ENCODE assay signal across 17 cellular contexts in genomic region chr1:155043793-155044192, GRCh38. TPM values are rescaled to one million over a fixed set of nuclear protein-coding genes. Genes with fewer than 3 reads are reported as not detected.
DNase-seq lines count a peak whose midpoint lies in the region; ATAC-seq and TF ChIP-seq lines count a peak whose summit lies in the region.
"Had no signal": no experiment of that assay in that cellular context is flagged by ENCODE, and none has a peak within 500 bp of the region (broad histone marks: within the 10 kb centered on the region; RNA-seq: fewer than 3 reads in every experiment).

No MANE protein-coding gene starts in this region.

- intact Hi-C loops in breast epithelium (cut with DNase I; ENCODE audit: low total_unique reads) (no loop called here), MCF 10A (cut with micrococcal nuclease) (loop anchor here (2.0 kb wide), 1 partner anchor 41 kb away; the partner anchor contains the start of gene ZBTB7B), mucosa of descending colon (cut with DNase I, micrococcal nuclease) (no loop called here)

- no peak for TF ChIP-seq POLR2A in breast epithelium (IDR thresholded peaks at IDR 0.05)

- H3K27me3 ChIP-seq in breast epithelium, result no peaks in the 10 kb centered on the region
- no peaks in the 10 kb centered on the region for H3K27me3 ChIP-seq in duodenal mucosa (ENCODE audit: control insufficient read depth in 1 of 2, insufficient read depth in 2 of 2, low read length in 2 of 2)

- CTCF ChIA-PET in MCF 10A (lab: Yijun Ruan, JAX), result interaction anchor here (0.6 to 23.3 kb wide), 28 partner anchors 9 to 484 kb away, joined by 3 to 390 read pairs (median 5); partner anchors contain the start of genes DCST1, DCST2, EFNA4 and FLAD1
- CTCF ChIA-PET in activated CD8-positive, alpha-beta memory T cell treated with anti-CD3 and anti-CD28 coated beads, Interleukin-2, amount 10 ng/mL, durations not matched to agents 7 days and 5 days (lab: Charles Lee), result interaction anchor here (0.6 to 25.7 kb wide), 18 partner anchors 11 to 1366 kb away, joined by 3 to 328 read pairs (median 4); partner anchors contain the start of genes ADAM15, EFNA3, EFNA4 and SLC50A1

- H3K9me3 Mint-ChIP-seq in MCF 10A (ENCODE audit: unreplicated experiment), result no peaks in the 10 kb centered on the region
- no peaks in the 10 kb centered on the region for H3K9me3 Mint-ChIP-seq in stimulated activated effector memory CD8-positive, alpha-beta T cell treated with anti-CD3 and anti-CD28 coated beads, Interleukin-12 subunit alpha, Interleukin-12 subunit beta, amount 100 ng/mL, for 72 hours
- no peaks in the 10 kb centered on the region for H3K9me3 Mint-ChIP-seq in activated CD8-positive, alpha-beta memory T cell treated with anti-CD3 and anti-CD28 coated beads, Interleukin-2, amount 10 ng/mL, durations not matched to agents 7 days and 5 days (ENCODE audit: low read depth)
- H3K9me3 Mint-ChIP-seq: CD4-positive, alpha-beta T cell had no signal

- H3K4me1 ChIP-seq in breast epithelium, result peaks cover 8 to 9% of the 10 kb centered on the region in 2 donors
- H3K4me1 ChIP-seq in duodenal mucosa (ENCODE audit: control insufficient read depth in 1 of 2, insufficient read depth in 2 of 2, low read length in 2 of 2), result peaks cover 32 to 34% of the 10 kb centered on the region in 2 donors
- peaks cover 24% of the 10 kb centered on the region for H3K4me1 ChIP-seq in mucosa of descending colon (ENCODE audit: low read depth)

- peak; percentile 75 for ATAC-seq in mucosa of descending colon
- no peak for ATAC-seq in stimulated activated effector memory CD8-positive, alpha-beta T cell treated with anti-CD3 and anti-CD28 coated beads, Interleukin-12 subunit alpha, Interleukin-12 subunit beta, amount 100 ng/mL, for 72 hours
- no peak for ATAC-seq in activated CD8-positive, alpha-beta memory T cell treated with anti-CD3 and anti-CD28 coated beads, Interleukin-2, amount 10 ng/mL, durations not matched to agents 7 days and 5 days
- ATAC-seq: PC-3 had no signal

- no peak overlapping the region for H3K4me3 Mint-ChIP-seq in MCF 10A (ENCODE audit: unreplicated experiment)
- no peak overlapping the region for H3K4me3 Mint-ChIP-seq in stimulated activated effector memory CD8-positive, alpha-beta T cell treated with anti-CD3 and anti-CD28 coated beads, Interleukin-12 subunit alpha, Interleukin-12 subunit beta, amount 100 ng/mL, for 72 hours
- no peak overlapping the region for H3K4me3 Mint-ChIP-seq in activated CD8-positive, alpha-beta memory T cell treated with anti-CD3 and anti-CD28 coated beads, Interleukin-2, amount 10 ng/mL, durations not matched to agents 7 days and 5 days
- H3K4me3 Mint-ChIP-seq: CD4-positive, alpha-beta T cell had no signal

- no peaks in the 10 kb centered on the region for H3K36me3 ChIP-seq in breast epithelium
- no peaks in the 10 kb centered on the region for H3K36me3 ChIP-seq in duodenal mucosa (ENCODE audit: control insufficient read depth in 1 of 2, insufficient read depth in 2 of 2, low read length in 2 of 2)
- H3K36me3 ChIP-seq in mucosa of descending colon (ENCODE audit: low read depth), result no peaks in the 10 kb centered on the region

- no peak for DNase-seq in breast epithelium (ENCODE audit: low spot score in 2 of 2)
- no peak for DNase-seq in MCF 10A (ENCODE audit: unreplicated experiment)
- peak in 2 of 3 donors; percentile 68 to 69 for DNase-seq in mucosa of descending colon
- DNase-seq in stimulated activated effector memory CD8-positive, alpha-beta T cell treated with anti-CD3 and anti-CD28 coated beads, Interleukin-12 subunit alpha, Interleukin-12 subunit beta, amount 100 ng/mL, for 72 hours (ENCODE audit: low spot score in 2 of 2), result no peak
- no peak for DNase-seq in DMS53 (lab: John Stamatoyannopoulos, UW)
- no peak for DNase-seq in activated CD8-positive, alpha-beta memory T cell treated with anti-CD3 and anti-CD28 coated beads, Interleukin-2, amount 10 ng/mL, durations not matched to agents 7 days and 5 days
- DNase-seq in NCI-H82 (lab: John Stamatoyannopoulos, UW), result no peak
- DNase-seq: CD4-positive, alpha-beta T cell; DND-41; GDM1; NCI-H1048; NCI-H146; NCI-H2081 treated with DMSO at 0.1 percent for 48 hours; PC-3 had no signal

- peaks cover 33% of the 10 kb centered on the region for H3K4me1 Mint-ChIP-seq in MCF 10A (ENCODE audit: insufficient read depth, unreplicated experiment)
- peaks cover 17% of the 10 kb centered on the region for H3K4me1 Mint-ChIP-seq in stimulated activated effector memory CD8-positive, alpha-beta T cell treated with anti-CD3 and anti-CD28 coated beads, Interleukin-12 subunit alpha, Interleukin-12 subunit beta, amount 100 ng/mL, for 72 hours
- peaks cover 12% of the 10 kb centered on the region for H3K4me1 Mint-ChIP-seq in activated CD8-positive, alpha-beta memory T cell treated with anti-CD3 and anti-CD28 coated beads, Interleukin-2, amount 10 ng/mL, durations not matched to agents 7 days and 5 days

- no peaks in the 10 kb centered on the region for H3K27me3 Mint-ChIP-seq in MCF 10A (ENCODE audit: insufficient read depth, unreplicated experiment)
- H3K27me3 Mint-ChIP-seq in activated CD8-positive, alpha-beta memory T cell treated with anti-CD3 and anti-CD28 coated beads, Interleukin-2, amount 10 ng/mL, durations not matched to agents 7 days and 5 days, result peaks cover 5% of the 10 kb centered on the region
- H3K27me3 Mint-ChIP-seq: CD4-positive, alpha-beta T cell had no signal

- H3K9me3 ChIP-seq in breast epithelium (no peaks in the 10 kb centered on the region), duodenal mucosa (ENCODE audit: control insufficient read depth in 1 of 2, low read length in 2 of 2) (no peaks in the 10 kb centered on the region), mucosa of descending colon (no peaks in the 10 kb centered on the region)

- BruUV-seq in MCF 10A (replicated peaks; lab: Mats Ljungman, UMichigan), result no TSS peak

- POLR2A ChIA-PET in MCF 10A (lab: Yijun Ruan, JAX), result interaction anchor here (0.6 to 5.4 kb wide), 18 partner anchors 18 to 1236 kb away, joined by 3 to 24 read pairs (median 4); partner anchors contain the start of genes CKS1B, FLAD1, KRTCAP2 and PMVK

- H3K27ac Mint-ChIP-seq in MCF 10A (ENCODE audit: low read depth, unreplicated experiment), result no peak overlapping the region
- no peak overlapping the region for H3K27ac Mint-ChIP-seq in stimulated activated effector memory CD8-positive, alpha-beta T cell treated with anti-CD3 and anti-CD28 coated beads, Interleukin-12 subunit alpha, Interleukin-12 subunit beta, amount 100 ng/mL, for 72 hours
- H3K27ac Mint-ChIP-seq in activated CD8-positive, alpha-beta memory T cell treated with anti-CD3 and anti-CD28 coated beads, Interleukin-2, amount 10 ng/mL, durations not matched to agents 7 days and 5 days, result no peak overlapping the region
- H3K27ac Mint-ChIP-seq: CD4-positive, alpha-beta T cell had no signal

- no peaks in the 10 kb centered on the region for H3K36me3 Mint-ChIP-seq in MCF 10A (ENCODE audit: insufficient read depth, unreplicated experiment)
- no peaks in the 10 kb centered on the region for H3K36me3 Mint-ChIP-seq in stimulated activated effector memory CD8-positive, alpha-beta T cell treated with anti-CD3 and anti-CD28 coated beads, Interleukin-12 subunit alpha, Interleukin-12 subunit beta, amount 100 ng/mL, for 72 hours
- H3K36me3 Mint-ChIP-seq in activated CD8-positive, alpha-beta memory T cell treated with anti-CD3 and anti-CD28 coated beads, Interleukin-2, amount 10 ng/mL, durations not matched to agents 7 days and 5 days, result no peaks in the 10 kb centered on the region

- peak overlapping the region; percentile 0 to 64 for H3K9ac ChIP-seq in duodenal mucosa (ENCODE audit: low read depth in 1 of 2, low read length in 2 of 2)

- TF ChIP-seq CTCF in breast epithelium (IDR thresholded peaks at IDR 0.05) (no peak), MCF 10A (IDR thresholded peaks at IDR 0.05; ENCODE audit: unreplicated experiment) (no peak), mucosa of descending colon (IDR thresholded peaks at IDR 0.05) (no peak)

- H3K4me3 ChIP-seq in breast epithelium, result no peak overlapping the region
- peak overlapping the region in 1 of 2 donors; percentile 19 for H3K4me3 ChIP-seq in duodenal mucosa (ENCODE audit: low read depth in 1 of 2, low read length in 2 of 2)
- no peak overlapping the region for H3K4me3 ChIP-seq in mucosa of descending colon

- H3K27ac ChIP-seq in breast epithelium (peak overlapping the region; percentile 22), duodenal mucosa (ENCODE audit: low read depth, low read length) (peak overlapping the region; percentile 67)

RNA-seq across cellular contexts. Expression of gene ADAM15, which starts 7.3 kb away (rescaled TPM):
- 100 to 1,000 TPM in 2 of 3 donors, 10 to 100 TPM in 1; 97.8 to 155 (median 109) TPM for total RNA-seq in breast epithelium
- total RNA-seq in MCF 10A (2022), result 385 and 456 TPM in 2 replicates
- 100 to 1,000 TPM in 1 of 3 donors, 10 to 100 TPM in 2; 71.8 to 148 (median 79.7) TPM for total RNA-seq in mucosa of descending colon
- 10 to 100 TPM; 41.7 to 47.5 TPM for total RNA-seq in activated CD8-positive, alpha-beta memory T cell treated with anti-CD3 and anti-CD28 coated beads, Interleukin-2, amount 10 ng/mL, durations not matched to agents 7 days and 5 days

RNA-seq across cellular contexts. Expression of gene DCST1, which starts 10.2 kb away (rescaled TPM):
- total RNA-seq in breast epithelium (under 1 TPM; 0.16 to 0.66 (median 0.44) TPM), MCF 10A (2022) (0.21 and 0.42 TPM in 2 replicates), mucosa of descending colon (under 1 TPM in 2 of 3 donors, not detected in 1; 0.19 to 0.20 TPM)
- total RNA-seq in activated CD8-positive, alpha-beta memory T cell treated with anti-CD3 and anti-CD28 coated beads, Interleukin-2, amount 10 ng/mL, durations not matched to agents 7 days and 5 days, result not detected
- total RNA-seq: A673, PC-3, Right ventricle myocardium inferior had no signal

RNA-seq across cellular contexts. Expression of gene DCST2, which starts 10.2 kb away (rescaled TPM):
- total RNA-seq in breast epithelium (1 to 10 TPM in 2 of 3 donors, under 1 TPM in 1; 0.48 to 4.4 (median 3.3) TPM), MCF 10A (2022) (0.91 and 1.8 TPM in 2 replicates), mucosa of descending colon (1 to 10 TPM; 1.7 to 3.3 (median 2.3) TPM)
- under 1 TPM; 0.09 to 0.29 TPM for total RNA-seq in activated CD8-positive, alpha-beta memory T cell treated with anti-CD3 and anti-CD28 coated beads, Interleukin-2, amount 10 ng/mL, durations not matched to agents 7 days and 5 days

RNA-seq across cellular contexts. Expression of gene EFNA4, which starts 19.7 kb away (rescaled TPM):
- 10 to 100 TPM in 2 of 3 donors, 1 to 10 TPM in 1; 4.8 to 26.6 (median 23.9) TPM for total RNA-seq in breast epithelium
- 7.4 and 9.5 TPM in 2 replicates for total RNA-seq in MCF 10A (2022)
- total RNA-seq in mucosa of descending colon, result 10 to 100 TPM; 12.3 to 27.2 (median 26.4) TPM
- total RNA-seq in activated CD8-positive, alpha-beta memory T cell treated with anti-CD3 and anti-CD28 coated beads, Interleukin-2, amount 10 ng/mL, durations not matched to agents 7 days and 5 days, result 1 to 10 TPM; 3.8 to 5.3 TPM

RNA-seq across cellular contexts. Expression of gene EFNA3, which starts 34.8 kb away (rescaled TPM):
- total RNA-seq in breast epithelium, result 1 to 10 TPM; 1.6 to 7.2 (median 6.6) TPM
- 1.6 and 1.7 TPM in 2 replicates for total RNA-seq in MCF 10A (2022)
- 10 to 100 TPM in 1 of 3 donors, 1 to 10 TPM in 2; 2.1 to 17.4 (median 5.6) TPM for total RNA-seq in mucosa of descending colon
- 1 to 10 TPM; 1.9 to 2.8 TPM for total RNA-seq in activated CD8-positive, alpha-beta memory T cell treated with anti-CD3 and anti-CD28 coated beads, Interleukin-2, amount 10 ng/mL, durations not matched to agents 7 days and 5 days

Comparison
In these comparisons a context has a peak if more than half of its experiments do, and no peak if none do; other contexts are left out.
1. DNase-seq: peak in mucosa of descending colon (2 of 3); none in breast epithelium (0 of 2), MCF 10A (single experiment), stimulated activated effector memory CD8-positive, alpha-beta T cell treated with anti-CD3 and anti-CD28 coated beads, Interleukin-12 subunit alpha, Interleukin-12 subunit beta, amount 100 ng/mL, for 72 hours (0 of 2), DMS53 (single experiment), activated CD8-positive, alpha-beta memory T cell treated with anti-CD3 and anti-CD28 coated beads, Interleukin-2, amount 10 ng/mL, durations not matched to agents 7 days and 5 days (single experiment) and NCI-H82 (single experiment).